Comparison of ENCODE assay signal across 19 cellular contexts in the genomic region with DNA sequence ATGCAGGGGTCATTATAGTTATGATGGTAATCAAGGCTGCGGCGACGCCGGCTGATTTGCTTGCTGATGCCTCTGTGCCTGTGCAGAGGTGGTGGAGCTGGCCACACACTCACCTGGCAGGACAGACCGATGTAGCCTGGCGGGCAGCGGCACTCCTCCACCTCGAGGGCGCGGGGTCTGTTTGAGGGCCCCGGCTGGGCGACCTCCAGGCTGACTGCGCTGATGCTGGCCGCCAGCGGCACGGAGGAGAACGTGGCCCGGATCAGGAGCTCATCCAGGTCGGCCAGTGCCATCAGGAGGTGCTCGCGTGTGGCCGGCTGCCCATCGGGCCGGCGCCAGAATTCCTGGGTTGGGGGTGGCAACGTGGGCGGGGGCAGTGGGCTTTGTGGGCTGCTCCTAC. TPM values are rescaled to one million over a fixed set of nuclear protein-coding genes. Genes with fewer than 3 reads are reported as not detected.
DNase-seq lines count a peak whose midpoint lies in the region; ATAC-seq, FAIRE-seq and TF ChIP-seq lines count a peak whose summit lies in the region.
"Had no signal": no experiment of that assay in that cellular context is flagged by ENCODE, and none has a peak within 500 bp of the region (broad histone marks: within the 10 kb centered on the region; RNA-seq: fewer than 3 reads in every experiment).

No MANE protein-coding gene starts in this region.

- no peaks in the 10 kb centered on the region for H3K23me2 ChIP-seq in H1 (ENCODE audit: low read depth, low read length)

- TF ChIP-seq POLR2A in H1 (IDR thresholded peaks at IDR 0.05; ENCODE audit: control extremely low read depth in 1 of 2, low read depth in 2 of 2, low read length in 2 of 2), result no peak

- 0 out of 2 replicates have a peak overlapping the region, but pooled peaks have one; percentile 31 for H3K27ac Mint-ChIP-seq in HFFc6
- H3K27ac Mint-ChIP-seq in stimulated activated naive B cell treated with anti-CD40 and anti-IgM and Interleukin-4, amounts not matched to agents 10 μg/mL and 1 μg/mL and 100 μg/mL, for 72 hours, result peak overlapping the region; percentile 37
- H3K27ac Mint-ChIP-seq: CD8-positive, alpha-beta T cell had no signal

- no peak for DNase-seq in HFFc6
- DNase-seq in H1 (ENCODE audit: low read depth in 1 of 2, low spot score in 2 of 2), result no peak
- no peak for DNase-seq in neuronal stem cell (ENCODE audit: low spot score)
- DNase-seq in stimulated activated naive B cell treated with anti-CD40 and anti-IgM and Interleukin-4, amounts not matched to agents 10 μg/mL and 1 μg/mL and 100 μg/mL, for 72 hours, result no peak
- DNase-seq in caudate nucleus (lab: John Stamatoyannopoulos, UW), result no peak
- DNase-seq: BE2C; CD8-positive, alpha-beta T cell; COR-L47; DMS153; DMS79 treated with DMSO at 0.1 percent for 48 hours; EL; H7 had no signal

- H2BK15ac ChIP-seq in H1 (ENCODE audit: low read length) (no peak overlapping the region), neuronal stem cell (ENCODE audit: low read length) (no peak overlapping the region)

- peaks cover 7 to 13% (median 9%) of the 10 kb centered on the region in 4 experiments; a peak in 6 of 7 replicates for H3K4me1 ChIP-seq in H1 (replicated peaks in 1 of 4; ENCODE audit: control insufficient read depth in 3 of 4, insufficient read depth in 4 of 4, low read length in 3 of 4)
- peaks cover 6 to 9% of the 10 kb centered on the region in 2 donors for H3K4me1 ChIP-seq in neuronal stem cell (ENCODE audit: control insufficient read depth in 2 of 2, insufficient read depth in 1 of 2, low read depth in 1 of 2, low read length in 2 of 2)
- H3K4me1 ChIP-seq: BE2C had no signal

- no peak overlapping the region for H4K8ac ChIP-seq in H1 (ENCODE audit: extremely low read depth, insufficient read depth, low read length)
- no peak overlapping the region for H4K8ac ChIP-seq in neuronal stem cell (ENCODE audit: low read depth, low read length)

- H3K36me3 ChIP-seq in H1 (ENCODE audit: control insufficient read depth in 2 of 4, insufficient read depth in 4 of 4, low read length in 3 of 4) (peaks cover 7 to 33% (median 26%) of the 10 kb centered on the region in 4 experiments), neuronal stem cell (replicated peaks in 1 of 2; ENCODE audit: control insufficient read depth in 2 of 2, insufficient read depth in 2 of 2, low read length in 2 of 2) (peaks cover 34 to 40% of the 10 kb centered on the region in 2 donors)
- H3K36me3 ChIP-seq: BE2C had no signal

- H2AK5ac ChIP-seq in H1 (ENCODE audit: low read depth, low read length), result no peak overlapping the region
- no peak overlapping the region for H2AK5ac ChIP-seq in neuronal stem cell (ENCODE audit: low read depth, low read length)

- H3K14ac ChIP-seq in H1 (ENCODE audit: insufficient read length) (no peak overlapping the region), neuronal stem cell (ENCODE audit: low read length) (no peak overlapping the region)

- no peaks in the 10 kb centered on the region for H3K9me3 ChIP-seq in H1 (ENCODE audit: insufficient read depth in 2 of 2, low read depth in 1 of 2, low read length in 1 of 2)
- H3K9me3 ChIP-seq in neuronal stem cell (replicated peaks in 1 of 2; ENCODE audit: control insufficient read depth in 2 of 2, insufficient read depth in 1 of 2, low read depth in 1 of 2, low read length in 2 of 2), result peaks cover 0 to 4% of the 10 kb centered on the region in 2 donors
- H3K9me3 ChIP-seq: A549, BE2C had no signal

- no peak for FAIRE-seq in H1 (lab: Jason Lieb, UNC)
- FAIRE-seq: A549, D721Med, G401.6 had no signal

- H2BK5ac ChIP-seq in H1 (ENCODE audit: low read depth, low read length) (0 out of 2 replicates have a peak overlapping the region, but pooled peaks have one; percentile 52), neuronal stem cell (ENCODE audit: low read length) (no peak overlapping the region)

- H2AFZ ChIP-seq in H1 (ENCODE audit: low read length) (no peak overlapping the region), neuronal stem cell (ENCODE audit: low read length) (no peak overlapping the region)

- H4K91ac ChIP-seq in H1 (replicated peaks; ENCODE audit: insufficient read length, low read length), result no peak overlapping the region
- no peak overlapping the region for H4K91ac ChIP-seq in neuronal stem cell (ENCODE audit: low read depth, low read length, poor library complexity)

- whole genome bisulfite sequencing in H1 (ENCODE audit: extremely low coverage in 1 of 2, insufficient coverage in 1 of 2, insufficient read length in 1 of 2, insufficient replicate concordance in 2 of 2, low coverage in 1 of 2, low lambda C conversion rate in 2 of 2, missing lambda C conversion rate in 1 of 2), 2 experiments, result 92% methylated on average over 25 of the region's 27 CpGs; no CpG with 5 or more reads in 1 of the 2 experiments
- WGBS in neuronal stem cell (ENCODE audit: extremely low coverage in 2 of 2, insufficient read length in 2 of 2, insufficient replicate concordance in 1 of 2), 2 donors, result no CpG with 5 or more reads among the region's 27 CpGs

- CTCF ChIA-PET in H1 (lab: Charles Lee; ENCODE audit: partially characterized antibody), result interaction anchor here (1.1 to 2.1 kb wide), 2 partner anchors 99 to 116 kb away, joined by 3 to 8 read pairs; no protein-coding TSS in a partner anchor

- no peak for TF ChIP-seq RAD21 in H1 (IDR thresholded peaks at IDR 0.05 in 1 of 2, conservative IDR thresholded peaks at IDR 0.05 in 1 of 2; ENCODE audit: low read depth in 2 of 2, low read length in 2 of 2)

- H3K18ac ChIP-seq in H1 (ENCODE audit: extremely low read depth, low read length) (no peak overlapping the region), neuronal stem cell (ENCODE audit: low read length) (no peak overlapping the region)

- peaks cover 26% of the 10 kb centered on the region for H3K4me1 Mint-ChIP-seq in HFFc6 (ENCODE audit: low read depth)
- peaks cover 17 to 23% of the 10 kb centered on the region in 2 donors for H3K4me1 Mint-ChIP-seq in stimulated activated naive B cell treated with anti-CD40 and anti-IgM and Interleukin-4, amounts not matched to agents 10 μg/mL and 1 μg/mL and 100 μg/mL, for 72 hours

- POLR2A ChIA-PET in H1 (lab: Charles Lee; ENCODE audit: partially characterized antibody), result no interaction called here

- H3K9ac ChIP-seq in H1 (replicated peaks in 1 of 4; ENCODE audit: extremely low read depth in 1 of 4, low read depth in 3 of 4, low read length in 3 of 4) (no peak overlapping the region), neuronal stem cell (ENCODE audit: low read depth, low read length, poor library complexity) (no peak overlapping the region)

- no peaks in the 10 kb centered on the region for H3K9me3 Mint-ChIP-seq in HFFc6
- H3K9me3 Mint-ChIP-seq in stimulated activated naive B cell treated with anti-CD40 and anti-IgM and Interleukin-4, amounts not matched to agents 10 μg/mL and 1 μg/mL and 100 μg/mL, for 72 hours, result peaks cover 0 to 1% of the 10 kb centered on the region in 2 donors
- H3K9me3 Mint-ChIP-seq: CD8-positive, alpha-beta T cell; IgD-negative memory B cell had no signal

- H3K36me3 Mint-ChIP-seq in HFFc6 (ENCODE audit: low read depth), result peaks cover 33% of the 10 kb centered on the region
- no peaks in the 10 kb centered on the region for H3K36me3 Mint-ChIP-seq in stimulated activated naive B cell treated with anti-CD40 and anti-IgM and Interleukin-4, amounts not matched to agents 10 μg/mL and 1 μg/mL and 100 μg/mL, for 72 hours

- TF ChIP-seq CTCF in HFFc6 (IDR thresholded peaks at IDR 0.05) (no peak), H1 (IDR thresholded peaks at IDR 0.05; ENCODE audit: control extremely low read depth in 1 of 3, insufficient read depth in 1 of 3, low read depth in 1 of 3, low read length in 3 of 3) (no peak)

- H3K56ac ChIP-seq in H1 (replicated peaks; ENCODE audit: insufficient read length, low read depth, low read length), result no peak overlapping the region

- TF ChIP-seq EP300 in H1 (IDR thresholded peaks at IDR 0.05; ENCODE audit: borderline replicate concordance in 1 of 2, low read depth in 2 of 2, low read length in 2 of 2), result no peak

- H3K23ac ChIP-seq in H1 (ENCODE audit: insufficient read length), result no peak overlapping the region
- peak overlapping the region; percentile 55 for H3K23ac ChIP-seq in neuronal stem cell (ENCODE audit: low read depth, low read length, poor library complexity)

- no peak overlapping the region for H2BK120ac ChIP-seq in H1 (replicated peaks; ENCODE audit: low read depth, low read length)
- H2BK120ac ChIP-seq in neuronal stem cell (ENCODE audit: low read depth, low read length), result no peak overlapping the region

- H4K20me1 ChIP-seq in H1 (replicated peaks in 1 of 2; ENCODE audit: control insufficient read depth in 1 of 2, insufficient read depth in 2 of 2, low read length in 2 of 2), result peaks cover 0 to 5% of the 10 kb centered on the region in 2 experiments

- H3K4me3 Mint-ChIP-seq in HFFc6, result no peak overlapping the region
- no peak overlapping the region for H3K4me3 Mint-ChIP-seq in stimulated activated naive B cell treated with anti-CD40 and anti-IgM and Interleukin-4, amounts not matched to agents 10 μg/mL and 1 μg/mL and 100 μg/mL, for 72 hours
- H3K4me3 Mint-ChIP-seq: CD14-positive monocyte; CD8-positive, alpha-beta T cell had no signal

- H3K27ac ChIP-seq in H1 (ENCODE audit: low read depth, low read length), result no peak overlapping the region
- H3K27ac ChIP-seq in neuronal stem cell (replicated peaks; ENCODE audit: low read length), result no peak overlapping the region
- no peak overlapping the region for H3K27ac ChIP-seq in caudate nucleus (ENCODE audit: low read depth, low read length)
- H3K27ac ChIP-seq: A549 had no signal

- no peaks in the 10 kb centered on the region; the same call in 1 of the 2 replicates for H3K79me1 ChIP-seq in H1 (ENCODE audit: low read depth, low read length)
- H3K79me1 ChIP-seq in neuronal stem cell (ENCODE audit: low read depth, low read length), result peaks cover 3% of the 10 kb centered on the region

- H3K4me2 ChIP-seq in H1 (ENCODE audit: insufficient read depth in 1 of 2, low read depth in 2 of 2, low read length in 2 of 2) (no peak overlapping the region), neuronal stem cell (ENCODE audit: insufficient read depth, low read length, poor library complexity, severe bottlenecking) (no peak overlapping the region)
- H3K4me2 ChIP-seq: A549 had no signal

- H3K79me2 ChIP-seq in H1 (ENCODE audit: control insufficient read depth in 1 of 2, insufficient read depth in 2 of 2, low read length in 2 of 2), result no peaks in the 10 kb centered on the region

- no peak overlapping the region for H3K4me3 ChIP-seq in H1 (ENCODE audit: extremely low read depth in 1 of 4, insufficient read depth in 2 of 4, low read depth in 3 of 4, low read length in 4 of 4)
- no peak overlapping the region for H3K4me3 ChIP-seq in neuronal stem cell (ENCODE audit: low read length in 2 of 2)
- H3K4me3 ChIP-seq: A549 had no signal

- no peak overlapping the region for H3K4ac ChIP-seq in H1 (replicated peaks; ENCODE audit: insufficient read length, low read depth, low read length)
- no peak overlapping the region for H3K4ac ChIP-seq in neuronal stem cell (ENCODE audit: low read length)

- no peak overlapping the region for H4K5ac ChIP-seq in H1 (ENCODE audit: insufficient read length, low read depth, low read length)

- ATAC-seq in stimulated activated naive B cell treated with anti-CD40 and anti-IgM and Interleukin-4, amounts not matched to agents 10 μg/mL and 1 μg/mL and 100 μg/mL, for 72 hours (replicated peaks), result no peak
- ATAC-seq in GM21737 (IDR thresholded peaks at IDR 0.05; ENCODE audit: unreplicated experiment) (no peak), GM21515 (IDR thresholded peaks at IDR 0.05; ENCODE audit: unreplicated experiment) (no peak)
- ATAC-seq: CD8-positive, alpha-beta T cell had no signal

- H3K27me3 Mint-ChIP-seq in HFFc6 (ENCODE audit: insufficient read depth), result peaks cover 15% of the 10 kb centered on the region
- H3K27me3 Mint-ChIP-seq in stimulated activated naive B cell treated with anti-CD40 and anti-IgM and Interleukin-4, amounts not matched to agents 10 μg/mL and 1 μg/mL and 100 μg/mL, for 72 hours, result no peaks in the 10 kb centered on the region
- H3K27me3 Mint-ChIP-seq: IgD-negative memory B cell had no signal

- no peak overlapping the region for H2BK12ac ChIP-seq in H1 (ENCODE audit: low read depth, low read length)
- no peak overlapping the region for H2BK12ac ChIP-seq in neuronal stem cell (ENCODE audit: low read length)

- H3K27me3 ChIP-seq in H1 (replicated peaks in 1 of 4; ENCODE audit: control insufficient read depth in 3 of 4, extremely low read depth in 1 of 4, insufficient read depth in 3 of 4, low read length in 3 of 4), result no peaks in the 10 kb centered on the region
- no peaks in the 10 kb centered on the region for H3K27me3 ChIP-seq in neuronal stem cell (ENCODE audit: control insufficient read depth in 3 of 3, insufficient read depth in 3 of 3, low read depth in 1 of 3, low read length in 3 of 3)
- H3K27me3 ChIP-seq: BE2C had no signal

- H2BK20ac ChIP-seq in H1 (ENCODE audit: low read length), result no peak overlapping the region

RNA-seq across cellular contexts. Expression of gene LDLRAD2, which starts 52.7 kb away (rescaled TPM):
- under 1 TPM in 1 of 6 experiments, not detected in 5; 0.14 TPM for total RNA-seq in HFFc6 (2021; fragmentation: NEBNext Ultra II Directional; extraction: Animal tissue kit (Norgen Biotek cat#: 25700))
- total RNA-seq in H1 (2021; fragmentation: NEBNext Ultra II Directional; extraction: Animal tissue kit (Norgen Biotek cat#: 25700)), result 0.74 and 0.94 TPM in 2 replicates
- polyA plus RNA-seq in H1 (2011; rRNA removed), result 0.48 and 1.0 TPM in 2 replicates
- 0.62 TPM for polyA plus RNA-seq in H1 (2011; cell fraction: cytosol; rRNA removed)
- 3.5 TPM for polyA plus RNA-seq in H1 (2011; cell fraction: nucleus; rRNA removed)
- 4.6 to 16.0 TPM (median 12.2 TPM) in 4 replicates for polyA plus RNA-seq in H1 (2012, experiment 1 of 2)
- 2.3 TPM for polyA plus RNA-seq in H1 (2012, experiment 2 of 2)
- 1.1 TPM for polyA plus RNA-seq in H1 (2013, experiment 1 of 2)
- polyA plus RNA-seq in H1 (2013, experiment 2 of 2), result 0.92 TPM
- polyA minus RNA-seq in H1 (2011; rRNA and poly(A)+ RNA removed), result 0.24 and 0.76 TPM in 2 replicates
- polyA minus RNA-seq in H1 (2011; cell fraction: cytosol; rRNA and poly(A)+ RNA removed), result 1.1 TPM
- 1.7 TPM for polyA minus RNA-seq in H1 (2011; cell fraction: nucleus; rRNA and poly(A)+ RNA removed)
- polyA plus RNA-seq in neuronal stem cell (2013, experiment 1 of 2), result 0.28 TPM
- 0.28 TPM for polyA plus RNA-seq in neuronal stem cell (2013, experiment 2 of 2)
- total RNA-seq: CD8-positive, alpha-beta T cell had no signal
- polyA plus RNA-seq: CD14-positive monocyte had no signal
